Comparison of ENCODE assay signal across 10 cellular contexts in the genomic region with DNA sequence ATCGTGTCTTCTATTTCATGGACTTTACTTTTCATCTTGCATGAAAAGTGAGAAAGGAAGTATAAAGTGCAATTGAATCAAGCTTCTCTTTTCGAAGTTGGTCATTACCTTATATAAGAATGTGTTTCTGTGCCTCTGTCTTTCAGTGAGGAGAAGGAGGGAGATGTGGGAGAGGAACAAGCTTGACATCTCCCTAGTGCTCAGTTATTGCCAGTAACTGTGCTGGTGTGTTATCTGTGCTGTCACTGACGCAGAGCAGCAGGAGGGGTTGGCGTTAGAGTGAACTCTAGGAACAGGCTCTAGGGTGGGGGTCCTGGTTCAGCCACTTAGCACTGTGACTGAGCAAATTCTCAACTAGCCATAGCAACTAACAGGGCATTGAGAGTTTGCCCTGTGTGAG. TPM values are rescaled to one million over a fixed set of nuclear protein-coding genes. Genes with fewer than 3 reads are reported as not detected.
A peak's percentile ranks its signal among the peaks of the same experiment; 100 is the strongest.
DNase-seq lines count a peak whose midpoint lies in the region; ATAC-seq lines count a peak whose summit lies in the region.
"Had no signal": no experiment of that assay in that cellular context is flagged by ENCODE, and none has a peak within 500 bp of the region (broad histone marks: within the 10 kb centered on the region; RNA-seq: fewer than 3 reads in every experiment).

No MANE protein-coding gene starts in this region.

- POLR2A ChIA-PET in CD4-positive, alpha-beta memory T cell (lab: Charles Lee; ENCODE audit: partially characterized antibody), result no interaction called here

- H3K4me3 ChIP-seq in CD4-positive, alpha-beta memory T cell (ENCODE audit: low read length in 2 of 2), result no peak overlapping the region
- H3K4me3 ChIP-seq: coronary artery had no signal

- H3K27ac ChIP-seq in CD4-positive, alpha-beta memory T cell (ENCODE audit: low read depth, low read length), result no peak overlapping the region

- H3K27ac Mint-ChIP-seq in CD4-positive, alpha-beta memory T cell, result no peak overlapping the region
- H3K27ac Mint-ChIP-seq: T-helper 2 cell treated with Interferon-gamma antibody and Interleukin-4, amounts not matched to agents 5 μg/mL and 100 μg/mL, for 36 hours had no signal

- intact Hi-C loops in CD4-positive, alpha-beta memory T cell (cut with micrococcal nuclease), result no loop called here

- CTCF ChIA-PET in CD4-positive, alpha-beta memory T cell (lab: Charles Lee; ENCODE audit: partially characterized antibody), result no interaction called here

- H3K27me3 ChIP-seq in CD4-positive, alpha-beta memory T cell (ENCODE audit: insufficient read depth, low read length), result no peaks in the 10 kb centered on the region

- DNase-seq in CD1c-positive myeloid dendritic cell (ENCODE audit: extremely low spot score), result peak; percentile 52
- no peak for DNase-seq in left lobe of liver (ENCODE audit: low spot score)
- no peak for DNase-seq in NCI-H1436 (lab: John Stamatoyannopoulos, UW)
- no peak for DNase-seq in NCI-H526 (lab: John Stamatoyannopoulos, UW)
- DNase-seq in CD4-positive, alpha-beta memory T cell, result no peak

- no peaks in the 10 kb centered on the region for H3K36me3 ChIP-seq in CD4-positive, alpha-beta memory T cell (ENCODE audit: insufficient read depth, low read length)

- H3K9me3 ChIP-seq in CD4-positive, alpha-beta memory T cell (ENCODE audit: control insufficient read depth in 1 of 2, low read length in 2 of 2), result no peaks in the 10 kb centered on the region

- H3K4me1 ChIP-seq in CD4-positive, alpha-beta memory T cell (ENCODE audit: insufficient read depth, low read length), result no peaks in the 10 kb centered on the region

- peak; percentile 15 for ATAC-seq in GM21526 (IDR thresholded peaks at IDR 0.05; ENCODE audit: low FRiP score, unreplicated experiment)
- ATAC-seq in HG03457 (IDR thresholded peaks at IDR 0.05; ENCODE audit: unreplicated experiment), result peak; percentile 20
- peak; percentile 55 for ATAC-seq in left lobe of liver
- no peak for ATAC-seq in GM19023 (IDR thresholded peaks at IDR 0.05; ENCODE audit: unreplicated experiment)

- peaks cover 0 to 9% (median 6%) of the 10 kb centered on the region in 8 donors for H3K9me3 Mint-ChIP-seq in CD4-positive, alpha-beta memory T cell
- H3K9me3 Mint-ChIP-seq: T-helper 2 cell treated with Interferon-gamma antibody and Interleukin-4, amounts not matched to agents 5 μg/mL and 100 μg/mL, for 36 hours had no signal

- no peaks in the 10 kb centered on the region for H3K36me3 Mint-ChIP-seq in CD4-positive, alpha-beta memory T cell

- peaks cover 4 to 9% of the 10 kb centered on the region in 2 donors for H3K27me3 Mint-ChIP-seq in CD4-positive, alpha-beta memory T cell

- H3K4me1 Mint-ChIP-seq in CD4-positive, alpha-beta memory T cell, result no peaks in the 10 kb centered on the region

- no peak overlapping the region for H3K4me3 Mint-ChIP-seq in CD4-positive, alpha-beta memory T cell
- H3K4me3 Mint-ChIP-seq: T-helper 2 cell treated with Interferon-gamma antibody and Interleukin-4, amounts not matched to agents 5 μg/mL and 100 μg/mL, for 36 hours had no signal

RNA-seq across cellular contexts. Expression of gene TBC1D9, which starts 34.0 kb away (rescaled TPM):
- 7.5 TPM for total RNA-seq in left lobe of liver
- under 1 TPM; 0.38 to 0.67 TPM for total RNA-seq in CD4-positive, alpha-beta memory T cell
- polyA plus RNA-seq in CD4-positive, alpha-beta memory T cell, result under 1 TPM in 1 of 2 donors, not detected in 1; 0.34 TPM
